8 cellular contexts compared by ENCODE assay signal in genomic region chr18:23135679-23136325, GRCh38. TPM values are rescaled to one million over a fixed set of nuclear protein-coding genes. Genes with fewer than 3 reads are reported as not detected.
DNase-seq lines count a peak whose midpoint lies in the region; ATAC-seq, FAIRE-seq and TF ChIP-seq lines count a peak whose summit lies in the region.

No MANE protein-coding gene starts in this region.

- H3K4me3 ChIP-seq in endothelial cell of umbilical vein (replicated peaks in 1 of 3; ENCODE audit: insufficient read depth in 1 of 3, low read depth in 1 of 3, low read length in 3 of 3) = peak overlapping the region; percentile 61 to 94 (median 88)
- H3K4me3 ChIP-seq in mucosa of stomach (ENCODE audit: low read length) = peak overlapping the region; percentile 48

- dilution Hi-C loops in endothelial cell of umbilical vein (cut with MboI; ENCODE audit: extremely low pct_ligation_motif_present, low sequenced_read_pairs) = no loop called here

- intact Hi-C loops in activated CD4-positive, alpha-beta T cell treated with anti-CD3 and anti-CD28 coated beads for 36 hours (cut with DNase I, micrococcal nuclease) = loop anchor here (2.0 to 10.0 kb wide), 5 partner anchors 95 to 451 kb away; partner anchors contain the start of genes NPC1 (in 1 of the 2) and RBBP8 (in 1 of the 2)
- intact Hi-C loops in endothelial cell of umbilical vein (cut with micrococcal nuclease) = loop anchor here (1.0 to 10.0 kb wide), 6 partner anchors 21 to 316 kb away; partner anchors contain the start of gene RIOK3

- peaks cover 12% of the 10 kb centered on the region for H3K4me1 Mint-ChIP-seq in activated CD4-positive, alpha-beta T cell treated with anti-CD3 and anti-CD28 coated beads for 36 hours

- peak overlapping the region; percentile 64 for H3K4me3 Mint-ChIP-seq in activated CD4-positive, alpha-beta T cell treated with anti-CD3 and anti-CD28 coated beads for 36 hours

- no peaks in the 10 kb centered on the region for H3K9me3 ChIP-seq in endothelial cell of umbilical vein (replicated peaks; ENCODE audit: control insufficient read depth, insufficient read depth, low read length)
- H3K9me3 ChIP-seq in mucosa of stomach (ENCODE audit: control insufficient read depth, low read length) = no peaks in the 10 kb centered on the region

- DNase-seq in activated CD4-positive, alpha-beta T cell treated with anti-CD3 and anti-CD28 coated beads for 36 hours = peak; percentile 41
- no peak for DNase-seq in activated CD4-positive, alpha-beta T cell treated with anti-CD3 and anti-CD28 coated beads for 4 hours
- DNase-seq in T1000 (lab: John Stamatoyannopoulos, UW) = peak; percentile 30
- no peak for DNase-seq in endothelial cell of umbilical vein (ENCODE audit: low read depth, low spot score)
- DNase-seq in HTR-8/SVneo (ENCODE audit: insufficient read length, low spot score) = no peak
- no peak for DNase-seq in NCI-H2081 treated with DMSO at 0.1 percent for 48 hours (lab: John Stamatoyannopoulos, UW)

- BruUV-seq in endothelial cell of umbilical vein (replicated peaks; lab: Mats Ljungman, UMichigan) = no TSS peak

- no peak overlapping the region for H3K27ac Mint-ChIP-seq in activated CD4-positive, alpha-beta T cell treated with anti-CD3 and anti-CD28 coated beads for 36 hours

- no peaks in the 10 kb centered on the region for H3K9me3 Mint-ChIP-seq in activated CD4-positive, alpha-beta T cell treated with anti-CD3 and anti-CD28 coated beads for 36 hours (ENCODE audit: low read depth)

- no peak for FAIRE-seq in endothelial cell of umbilical vein (lab: Jason Lieb, UNC)
- FAIRE-seq in HTR-8/SVneo (lab: Jason Lieb, UNC) = no peak

- no peak for TF ChIP-seq POLR2A in endothelial cell of umbilical vein (IDR thresholded peaks at IDR 0.05; ENCODE audit: low read depth, low read length)

- no peaks in the 10 kb centered on the region for H3K27me3 ChIP-seq in endothelial cell of umbilical vein (ENCODE audit: control insufficient read depth in 2 of 2, insufficient read depth in 2 of 2, low read length in 2 of 2)
- no peaks in the 10 kb centered on the region for H3K27me3 ChIP-seq in mucosa of stomach (ENCODE audit: control insufficient read depth, insufficient read depth, low read length)

- H3K79me2 ChIP-seq in endothelial cell of umbilical vein (ENCODE audit: control insufficient read depth, insufficient read depth, low read length) = peaks cover 42% of the 10 kb centered on the region

- H3K4me1 ChIP-seq in endothelial cell of umbilical vein (ENCODE audit: control insufficient read depth, extremely low read depth, insufficient read depth, low read length) (peaks cover 24% of the 10 kb centered on the region), mucosa of stomach (ENCODE audit: control insufficient read depth, insufficient read depth, low read length) (peaks cover 26% of the 10 kb centered on the region)

- POLR2A ChIA-PET in activated CD4-positive, alpha-beta T cell treated with anti-CD3 and anti-CD28 coated beads for 36 hours (lab: Charles Lee) = no interaction called here
- POLR2A ChIA-PET in endothelial cell of umbilical vein (lab: Charles Lee) = no interaction called here

- no peaks in the 10 kb centered on the region for H3K36me3 Mint-ChIP-seq in activated CD4-positive, alpha-beta T cell treated with anti-CD3 and anti-CD28 coated beads for 36 hours (ENCODE audit: low read depth)

- H3K4me2 ChIP-seq in endothelial cell of umbilical vein (ENCODE audit: insufficient read depth, low read length) = peak overlapping the region; percentile 91

- H3K9ac ChIP-seq in endothelial cell of umbilical vein (replicated peaks; ENCODE audit: extremely low read depth, insufficient read depth, low read length) (peak overlapping the region; percentile 73), mucosa of stomach (ENCODE audit: low read length) (peak overlapping the region; percentile 55)

- no peaks in the 10 kb centered on the region for H3K9me1 ChIP-seq in endothelial cell of umbilical vein (replicated peaks; ENCODE audit: control insufficient read depth, extremely low read depth, insufficient read depth, low read length)

- H3K36me3 ChIP-seq in endothelial cell of umbilical vein (ENCODE audit: control insufficient read depth in 2 of 2, extremely low read depth in 1 of 2, insufficient read depth in 2 of 2, low read length in 2 of 2) (peaks cover 0 to 5% of the 10 kb centered on the region in 2 experiments), mucosa of stomach (ENCODE audit: control insufficient read depth, insufficient read depth, low read length) (no peaks in the 10 kb centered on the region)

- no peak overlapping the region for H2AFZ ChIP-seq in endothelial cell of umbilical vein (ENCODE audit: low read depth, low read length)

- CTCF ChIA-PET in activated CD4-positive, alpha-beta T cell treated with anti-CD3 and anti-CD28 coated beads for 36 hours (lab: Charles Lee) = interaction anchor here (1.0 kb wide), 2 partner anchors 96 to 243 kb away, joined by 3 to 4 read pairs; no protein-coding TSS in a partner anchor
- CTCF ChIA-PET in endothelial cell of umbilical vein (lab: Charles Lee) = interaction anchor here (0.9 to 1.8 kb wide), 3 partner anchors 56 to 243 kb away, joined by 3 to 5 read pairs (median 3); no protein-coding TSS in a partner anchor

- no peak for TF ChIP-seq CTCF in endothelial cell of umbilical vein (IDR thresholded peaks at IDR 0.05; ENCODE audit: extremely low read depth in 1 of 2, insufficient read depth in 1 of 2, low read depth in 1 of 2, low read length in 2 of 2)

- H4K20me1 ChIP-seq in endothelial cell of umbilical vein (replicated peaks; ENCODE audit: control insufficient read depth, extremely low read depth, insufficient read depth, low read length) = no peaks in the 10 kb centered on the region

- H3K27me3 Mint-ChIP-seq in activated CD4-positive, alpha-beta T cell treated with anti-CD3 and anti-CD28 coated beads for 36 hours = peaks cover 26% of the 10 kb centered on the region

- H3K27ac ChIP-seq in endothelial cell of umbilical vein (ENCODE audit: insufficient read depth, low read depth, low read length) = peak overlapping the region; percentile 65

- ATAC-seq in activated CD4-positive, alpha-beta T cell treated with anti-CD3 and anti-CD28 coated beads for 36 hours = peak; percentile 28
- peak; percentile 26 for ATAC-seq in HG02981 (IDR thresholded peaks at IDR 0.05; ENCODE audit: unreplicated experiment)

TF ChIP-seq in endothelial cell of umbilical vein, 7 proteins besides CTCF, POLR2A, EP300 and RAD21:
- TF ChIP-seq MAX (IDR thresholded peaks at IDR 0.05; ENCODE audit: insufficient read depth, insufficient read length) (no peak), MYC (IDR thresholded peaks at IDR 0.05; ENCODE audit: low read depth, low read length) (no peak), FOS (IDR thresholded peaks at IDR 0.05; ENCODE audit: borderline replicate concordance, insufficient read depth, low read length) (no peak), GATA2 (IDR thresholded peaks at IDR 0.05; ENCODE audit: insufficient read depth, insufficient read length, low read depth, low read length) (no peak)

RNA-seq across cellular contexts. Expression of gene CABLES1, which starts 0.5 kb away (rescaled TPM):
- 1 to 10 TPM; 3.7 to 3.8 TPM for total RNA-seq in activated CD4-positive, alpha-beta T cell treated with anti-CD3 and anti-CD28 coated beads for 36 hours
- 55.0 and 71.1 TPM in 2 replicates for total RNA-seq in endothelial cell of umbilical vein
- 28.7 and 40.2 TPM in 2 replicates for polyA plus RNA-seq in endothelial cell of umbilical vein
- 46.8 and 51.2 TPM in 2 replicates for polyA plus RNA-seq in endothelial cell of umbilical vein (2011; cell fraction: cytosol; rRNA removed)
- polyA plus RNA-seq in endothelial cell of umbilical vein (2011; cell fraction: nucleus; rRNA removed) = 66.8 and 77.1 TPM in 2 replicates
- polyA plus RNA-seq in endothelial cell of umbilical vein (2012) = 66.6 TPM in 2 replicates
- polyA minus RNA-seq in endothelial cell of umbilical vein = 73.3 and 73.9 TPM in 2 replicates
- polyA minus RNA-seq in endothelial cell of umbilical vein (2011; cell fraction: cytosol; rRNA and poly(A)+ RNA removed) = 7.8 TPM
- polyA minus RNA-seq in endothelial cell of umbilical vein (2011; cell fraction: nucleus; rRNA and poly(A)+ RNA removed) = 87.4 and 92.3 TPM in 2 replicates

Comparison
In these comparisons a context has a peak if more than half of its experiments do, and no peak if none do; other contexts are left out.
1. DNase-seq: peak in activated CD4-positive, alpha-beta T cell treated with anti-CD3 and anti-CD28 coated beads for 36 hours (single experiment) and T1000 (single experiment); none in activated CD4-positive, alpha-beta T cell treated with anti-CD3 and anti-CD28 coated beads for 4 hours (0 of 2), endothelial cell of umbilical vein (single experiment), HTR-8/SVneo (single experiment) and NCI-H2081 treated with DMSO at 0.1 percent for 48 hours (single experiment).
2. RNA of gene CABLES1, which starts 0.5 kb away (total RNA-seq): 55.0 to 71.1 TPM in endothelial cell of umbilical vein; 3.7 to 3.8 TPM in activated CD4-positive, alpha-beta T cell treated with anti-CD3 and anti-CD28 coated beads for 36 hours; every median in the first group is over 10 times any median in the second.